9 cellular contexts compared by ENCODE assay signal in the genomic region with DNA sequence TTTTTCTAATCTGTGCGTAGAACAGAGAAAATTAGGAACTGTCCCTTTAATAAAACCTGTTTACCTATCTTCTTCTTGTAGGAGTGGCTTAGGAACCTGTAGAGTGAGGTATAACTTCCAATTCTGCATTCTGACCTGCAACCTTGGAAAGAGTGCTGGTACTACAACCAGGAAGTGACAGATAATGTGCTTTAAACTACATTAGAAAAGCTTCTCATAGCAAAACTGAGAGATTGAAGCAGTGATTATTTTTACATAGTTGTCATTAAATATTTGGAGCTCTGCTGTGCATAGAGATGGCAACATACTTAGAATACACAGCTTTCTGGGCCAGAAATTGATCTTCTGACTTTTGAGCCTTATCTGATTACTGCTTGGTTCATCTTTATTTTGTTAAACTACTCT. TPM values are rescaled to one million over a fixed set of nuclear protein-coding genes. Genes with fewer than 3 reads are reported as not detected.
DNase-seq lines count a peak whose midpoint lies in the region; ATAC-seq, FAIRE-seq and TF ChIP-seq lines count a peak whose summit lies in the region.
"Had no signal": no experiment of that assay in that cellular context is flagged by ENCODE, and none has a peak within 500 bp of the region (broad histone marks: within the 10 kb centered on the region; RNA-seq: fewer than 3 reads in every experiment).

No MANE protein-coding gene starts in this region.

- H3K4me1 Mint-ChIP-seq in naive B cell, result peaks cover 0 to 6% (median 0%) of the 10 kb centered on the region in 3 donors

- no peak overlapping the region for H3K27ac Mint-ChIP-seq in naive B cell

- no peaks in the 10 kb centered on the region for H3K36me3 Mint-ChIP-seq in naive B cell

- H3K4me3 ChIP-seq in bronchial epithelial cell (ENCODE audit: low read depth, low read length), result peak overlapping the region; percentile 25
- H3K4me3 ChIP-seq in coronary artery, result no peak overlapping the region

- FAIRE-seq in bronchial epithelial cell (lab: Jason Lieb, UNC), result no peak

- ATAC-seq in naive B cell (ENCODE audit: low read depth in 2 of 2) (peak; percentile 47 to 55), HG03175 (IDR thresholded peaks at IDR 0.05; ENCODE audit: unreplicated experiment) (no peak), GM18870 (IDR thresholded peaks at IDR 0.05; ENCODE audit: unreplicated experiment) (no peak)

- TF ChIP-seq CTCF in bronchial epithelial cell (IDR thresholded peaks at IDR 0.05; ENCODE audit: insufficient read depth, low read length, severe bottlenecking) (no peak), coronary artery (IDR thresholded peaks at IDR 0.05) (no peak)

- H3K27ac ChIP-seq in coronary artery, result no peak overlapping the region

- H3K36me3 ChIP-seq in bronchial epithelial cell (ENCODE audit: control insufficient read depth, insufficient read depth, low read length), result no peaks in the 10 kb centered on the region

- no peaks in the 10 kb centered on the region for H3K27me3 Mint-ChIP-seq in naive B cell

- H3K9me3 Mint-ChIP-seq in naive B cell, result no peaks in the 10 kb centered on the region

- H3K4me3 Mint-ChIP-seq in naive B cell, result no peak overlapping the region

- no peaks in the 10 kb centered on the region for H3K27me3 ChIP-seq in bronchial epithelial cell (ENCODE audit: control insufficient read depth, insufficient read depth, low read length)

- peak; percentile 27 for DNase-seq in COR-L47 (lab: John Stamatoyannopoulos, UW)
- DNase-seq in NCI-H1048 (lab: John Stamatoyannopoulos, UW), result peak; percentile 13
- DNase-seq in bronchial epithelial cell (ENCODE audit: low read depth), result peak; percentile 74
- no peak for DNase-seq in naive B cell
- no peak for DNase-seq in coronary artery (ENCODE audit: low spot score)
- no peak for DNase-seq in T1000 (lab: John Stamatoyannopoulos, UW)
- DNase-seq: dermis blood vessel endothelial cell had no signal

RNA-seq across cellular contexts. Expression of a gene that starts 50.4 kb away (rescaled TPM):
- 1.3 TPM in 2 replicates for total RNA-seq in bronchial epithelial cell
- 1 to 10 TPM; 1.1 to 9.1 (median 6.7) TPM for polyA plus RNA-seq in naive B cell (ENCODE audit: low read depth in 6 of 6)

RNA-seq across cellular contexts. Expression of a gene that starts 58.8 kb away (rescaled TPM):
- 1.1 and 1.3 TPM in 2 replicates for total RNA-seq in bronchial epithelial cell
- polyA plus RNA-seq in naive B cell (ENCODE audit: low read depth in 6 of 6), result 1 to 10 TPM; 1.8 to 7.4 (median 4.2) TPM

Comparison
In these comparisons a context has a peak if more than half of its experiments do, and no peak if none do; other contexts are left out.
1. DNase-seq: peak in COR-L47 (single experiment), NCI-H1048 (single experiment) and bronchial epithelial cell (single experiment); none in naive B cell (single experiment), coronary artery (single experiment) and T1000 (single experiment).
2. ATAC-seq: peak in naive B cell (2 of 2); none in HG03175 (single experiment) and GM18870 (single experiment).